1 cellular context compared by ENCODE assay signal in the genomic region with DNA sequence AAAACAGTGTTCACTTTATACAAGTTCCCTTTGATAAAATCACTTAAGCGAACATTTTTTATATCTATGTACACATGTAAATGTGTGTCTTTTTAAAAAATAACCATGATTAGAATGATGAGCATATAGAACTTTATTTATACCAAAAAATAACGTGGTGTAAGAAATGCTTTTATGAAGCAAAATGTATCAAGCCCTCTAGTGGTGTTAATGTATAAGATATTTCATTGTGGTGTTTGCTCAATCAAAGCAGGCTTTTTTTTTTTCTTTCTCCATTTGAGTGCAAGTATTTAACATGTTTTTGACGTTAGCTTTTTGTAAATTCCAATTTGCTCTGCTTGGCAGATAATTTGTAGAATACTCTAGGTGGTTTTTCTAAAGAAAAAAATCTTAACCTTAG.
TF ChIP-seq lines count a peak whose summit lies in the region.

No MANE protein-coding gene starts in this region.

TF ChIP-seq in GM23338, 12 proteins besides CTCF, POLR2A, EP300 and RAD21 (continued from another document):
- TF ChIP-seq, protein P1, sequence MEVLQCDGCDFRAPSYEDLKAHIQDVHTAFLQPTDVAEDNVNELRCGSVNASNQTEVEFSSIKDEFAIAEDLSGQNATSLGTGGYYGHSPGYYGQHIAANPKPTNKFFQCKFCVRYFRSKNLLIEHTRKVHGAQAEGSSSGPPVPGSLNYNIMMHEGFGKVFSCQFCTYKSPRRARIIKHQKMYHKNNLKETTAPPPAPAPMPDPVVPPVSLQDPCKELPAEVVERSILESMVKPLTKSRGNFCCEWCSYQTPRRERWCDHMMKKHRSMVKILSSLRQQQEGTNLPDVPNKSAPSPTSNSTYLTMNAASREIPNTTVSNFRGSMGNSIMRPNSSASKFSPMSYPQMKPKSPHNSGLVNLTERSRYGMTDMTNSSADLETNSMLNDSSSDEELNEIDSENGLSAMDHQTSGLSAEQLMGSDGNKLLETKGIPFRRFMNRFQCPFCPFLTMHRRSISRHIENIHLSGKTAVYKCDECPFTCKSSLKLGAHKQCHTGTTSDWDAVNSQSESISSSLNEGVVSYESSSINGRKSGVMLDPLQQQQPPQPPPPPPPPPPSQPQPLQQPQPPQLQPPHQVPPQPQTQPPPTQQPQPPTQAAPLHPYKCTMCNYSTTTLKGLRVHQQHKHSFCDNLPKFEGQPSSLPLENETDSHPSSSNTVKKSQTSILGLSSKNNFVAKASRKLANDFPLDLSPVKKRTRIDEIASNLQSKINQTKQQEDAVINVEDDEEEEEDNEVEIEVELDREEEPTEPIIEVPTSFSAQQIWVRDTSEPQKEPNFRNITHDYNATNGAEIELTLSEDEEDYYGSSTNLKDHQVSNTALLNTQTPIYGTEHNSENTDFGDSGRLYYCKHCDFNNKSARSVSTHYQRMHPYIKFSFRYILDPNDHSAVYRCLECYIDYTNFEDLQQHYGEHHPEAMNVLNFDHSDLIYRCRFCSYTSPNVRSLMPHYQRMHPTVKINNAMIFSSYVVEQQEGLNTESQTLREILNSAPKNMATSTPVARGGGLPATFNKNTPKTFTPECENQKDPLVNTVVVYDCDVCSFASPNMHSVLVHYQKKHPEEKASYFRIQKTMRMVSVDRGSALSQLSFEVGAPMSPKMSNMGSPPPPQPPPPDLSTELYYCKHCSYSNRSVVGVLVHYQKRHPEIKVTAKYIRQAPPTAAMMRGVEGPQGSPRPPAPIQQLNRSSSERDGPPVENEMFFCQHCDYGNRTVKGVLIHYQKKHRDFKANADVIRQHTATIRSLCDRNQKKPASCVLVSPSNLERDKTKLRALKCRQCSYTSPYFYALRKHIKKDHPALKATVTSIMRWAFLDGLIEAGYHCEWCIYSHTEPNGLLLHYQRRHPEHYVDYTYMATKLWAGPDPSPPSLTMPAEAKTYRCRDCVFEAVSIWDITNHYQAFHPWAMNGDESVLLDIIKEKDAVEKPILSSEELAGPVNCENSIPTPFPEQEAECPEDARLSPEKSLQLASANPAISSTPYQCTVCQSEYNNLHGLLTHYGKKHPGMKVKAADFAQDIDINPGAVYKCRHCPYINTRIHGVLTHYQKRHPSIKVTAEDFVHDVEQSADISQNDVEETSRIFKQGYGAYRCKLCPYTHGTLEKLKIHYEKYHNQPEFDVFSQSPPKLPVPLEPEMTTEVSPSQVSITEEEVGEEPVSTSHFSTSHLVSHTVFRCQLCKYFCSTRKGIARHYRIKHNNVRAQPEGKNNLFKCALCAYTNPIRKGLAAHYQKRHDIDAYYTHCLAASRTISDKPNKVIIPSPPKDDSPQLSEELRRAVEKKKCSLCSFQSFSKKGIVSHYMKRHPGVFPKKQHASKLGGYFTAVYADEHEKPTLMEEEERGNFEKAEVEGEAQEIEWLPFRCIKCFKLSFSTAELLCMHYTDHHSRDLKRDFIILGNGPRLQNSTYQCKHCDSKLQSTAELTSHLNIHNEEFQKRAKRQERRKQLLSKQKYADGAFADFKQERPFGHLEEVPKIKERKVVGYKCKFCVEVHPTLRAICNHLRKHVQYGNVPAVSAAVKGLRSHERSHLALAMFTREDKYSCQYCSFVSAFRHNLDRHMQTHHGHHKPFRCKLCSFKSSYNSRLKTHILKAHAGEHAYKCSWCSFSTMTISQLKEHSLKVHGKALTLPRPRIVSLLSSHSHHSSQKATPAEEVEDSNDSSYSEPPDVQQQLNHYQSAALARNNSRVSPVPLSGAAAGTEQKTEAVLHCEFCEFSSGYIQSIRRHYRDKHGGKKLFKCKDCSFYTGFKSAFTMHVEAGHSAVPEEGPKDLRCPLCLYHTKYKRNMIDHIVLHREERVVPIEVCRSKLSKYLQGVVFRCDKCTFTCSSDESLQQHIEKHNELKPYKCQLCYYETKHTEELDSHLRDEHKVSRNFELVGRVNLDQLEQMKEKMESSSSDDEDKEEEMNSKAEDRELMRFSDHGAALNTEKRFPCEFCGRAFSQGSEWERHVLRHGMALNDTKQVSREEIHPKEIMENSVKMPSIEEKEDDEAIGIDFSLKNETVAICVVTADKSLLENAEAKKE (CRISPR knock-in tag; IDR thresholded peaks at IDR 0.05), result no peak
- TF ChIP-seq ZNF114 (CRISPR knock-in tag; IDR thresholded peaks at IDR 0.05) (no peak), JUNB (IDR thresholded peaks at IDR 0.05; ENCODE audit: unreplicated experiment) (no peak), STAT1 (IDR thresholded peaks at IDR 0.05; ENCODE audit: unreplicated experiment) (no peak), CREB1 (CRISPR knock-in tag; IDR thresholded peaks at IDR 0.05; ENCODE audit: low read depth) (no peak), NANOG (IDR thresholded peaks at IDR 0.05; ENCODE audit: borderline replicate concordance) (no peak), POLR2AphosphoS5 (IDR thresholded peaks at IDR 0.05; ENCODE audit: low read depth) (no peak), ZNF331 (CRISPR knock-in tag; IDR thresholded peaks at IDR 0.05; ENCODE audit: low read depth) (no peak), EZH2 (IDR thresholded peaks at IDR 0.05; ENCODE audit: low read depth, unreplicated experiment) (no peak)
- TF ChIP-seq, protein P2, sequence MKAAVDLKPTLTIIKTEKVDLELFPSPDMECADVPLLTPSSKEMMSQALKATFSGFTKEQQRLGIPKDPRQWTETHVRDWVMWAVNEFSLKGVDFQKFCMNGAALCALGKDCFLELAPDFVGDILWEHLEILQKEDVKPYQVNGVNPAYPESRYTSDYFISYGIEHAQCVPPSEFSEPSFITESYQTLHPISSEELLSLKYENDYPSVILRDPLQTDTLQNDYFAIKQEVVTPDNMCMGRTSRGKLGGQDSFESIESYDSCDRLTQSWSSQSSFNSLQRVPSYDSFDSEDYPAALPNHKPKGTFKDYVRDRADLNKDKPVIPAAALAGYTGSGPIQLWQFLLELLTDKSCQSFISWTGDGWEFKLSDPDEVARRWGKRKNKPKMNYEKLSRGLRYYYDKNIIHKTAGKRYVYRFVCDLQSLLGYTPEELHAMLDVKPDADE (IDR thresholded peaks at IDR 0.05), result no peak
